Comparison of ENCODE assay signal across 1 cellular context in genomic region chr3:9623148-9623547, GRCh38.
A peak's percentile ranks its signal among the peaks of the same experiment; 100 is the strongest.
TF ChIP-seq lines count a peak whose summit lies in the region.

No MANE protein-coding gene starts in this region.

TF ChIP-seq in K562, 482 proteins besides CTCF, POLR2A, EP300 and RAD21 (continued from another document):
- TF ChIP-seq MEIS2 (IDR thresholded peaks at IDR 0.05; ENCODE audit: partially characterized antibody) (peak; percentile 26), FUS (optimal IDR thresholded peaks at IDR 0.05; ENCODE audit: low read depth, low read length) (no peak), MYBL2 (IDR thresholded peaks at IDR 0.05; ENCODE audit: low read depth) (no peak), MYBL2 (CRISPR knock-in tag; IDR thresholded peaks at IDR 0.05; ENCODE audit: borderline replicate concordance) (no peak), SMAD1 (IDR thresholded peaks at IDR 0.05; ENCODE audit: low read depth, low read length, partially characterized antibody) (peak; percentile 71), GABPB2 (CRISPR knock-in tag; conservative IDR thresholded peaks at IDR 0.05) (no peak), CREM (IDR thresholded peaks at IDR 0.05; ENCODE audit: low read depth) (0 out of 2 replicates have a peak, but pooled peaks have one; percentile 31), JUND (IDR thresholded peaks at IDR 0.05; ENCODE audit: borderline replicate concordance, low read depth, low read length) (peak; percentile 76), JUND (tag; IDR thresholded peaks at IDR 0.05; ENCODE audit: borderline replicate concordance, low read depth, low read length) (peak; percentile 74; the same call in 1 of the 3 replicates), ZNF76 (CRISPR knock-in tag; IDR thresholded peaks at IDR 0.05; ENCODE audit: borderline replicate concordance) (no peak), PKNOX1 (IDR thresholded peaks at IDR 0.05) (peak; percentile 37; the same call in 1 of the 2 replicates), PRDM10 (IDR thresholded peaks at IDR 0.05; ENCODE audit: partially characterized antibody) (peak; percentile 82), ATF7 (IDR thresholded peaks at IDR 0.05) (peak; percentile 52; the same call in 1 of the 2 replicates), CEBPB (tag; IDR thresholded peaks at IDR 0.05) (peak; percentile 49), ATF3 (IDR thresholded peaks at IDR 0.05) (peak; percentile 78), ATF3 (CRISPR knock-in tag; conservative IDR thresholded peaks at IDR 0.05) (no peak), FOSL1 (tag; conservative IDR thresholded peaks at IDR 0.05) (peak; percentile 72), ZNF318 (IDR thresholded peaks at IDR 0.05; ENCODE audit: borderline replicate concordance in 1 of 2, low read depth in 1 of 2) (peak in 1 of 2 experiments; percentile 71; a peak in 2 of 4 replicates), ZNF280A (IDR thresholded peaks at IDR 0.05; ENCODE audit: low read depth, partially characterized antibody) (no peak), TFAP4 (CRISPR knock-in tag; IDR thresholded peaks at IDR 0.05; ENCODE audit: borderline replicate concordance) (peak; percentile 36; the same call in 1 of the 2 replicates), MCM5 (IDR thresholded peaks at IDR 0.05; ENCODE audit: low read depth) (no peak)
TF ChIP-seq in K562: peak in this region for 15.
